In genomic region chr7:101882595-101883564, GRCh38 we compare ENCODE assay signal across 8 cellular contexts.
DNase-seq lines count a peak whose midpoint lies in the region; ATAC-seq and TF ChIP-seq lines count a peak whose summit lies in the region.

No MANE protein-coding gene starts in this region.

- no peaks in the 10 kb centered on the region for H3K27me3 Mint-ChIP-seq in activated CD4-positive, alpha-beta T cell treated with anti-CD3 and anti-CD28 coated beads, Interleukin-2, amount 10 ng/mL, durations not matched to agents 7 days and 5 days

- H3K4me1 Mint-ChIP-seq in activated CD4-positive, alpha-beta T cell treated with anti-CD3 and anti-CD28 coated beads, Interleukin-2, amount 10 ng/mL, durations not matched to agents 7 days and 5 days: peaks cover 26% of the 10 kb centered on the region

- intact Hi-C loops in posterior vena cava (cut with DNase I): loop anchor here in 1 of 2 donors (5.0 kb wide), 1 partner anchor 721 kb away; no protein-coding TSS in a partner anchor

- CTCF ChIA-PET in activated CD4-positive, alpha-beta T cell treated with anti-CD3 and anti-CD28 coated beads, Interleukin-2, amount 10 ng/mL, durations not matched to agents 7 days and 5 days (lab: Charles Lee): interaction anchor here (1.0 to 1.5 kb wide), 2 partner anchors 8 to 57 kb away, joined by 3 to 4 read pairs; no protein-coding TSS in a partner anchor

- POLR2A ChIA-PET in activated CD4-positive, alpha-beta T cell treated with anti-CD3 and anti-CD28 coated beads, Interleukin-2, amount 10 ng/mL, durations not matched to agents 7 days and 5 days (lab: Charles Lee): no interaction called here

- DNase-seq in COLO829 (ENCODE audit: low spot score) (peak; percentile 96), NCI-H146 (lab: John Stamatoyannopoulos, UW) (peak; percentile 65), glomerular visceral epithelial cell (ENCODE audit: extremely low spot score) (peak; percentile 94), posterior vena cava (ENCODE audit: low spot score) (peak; percentile 93)
- DNase-seq in stimulated activated CD4-positive, alpha-beta T cell treated with anti-CD3 and anti-CD28 coated beads, Interleukin-4, amount 100 ng/mL, for 1 hour: no peak
- DNase-seq in activated CD4-positive, alpha-beta T cell treated with anti-CD3 and anti-CD28 coated beads, Interleukin-2, amount 10 ng/mL, durations not matched to agents 7 days and 5 days: no peak

- no peak overlapping the region for H3K4me3 Mint-ChIP-seq in activated CD4-positive, alpha-beta T cell treated with anti-CD3 and anti-CD28 coated beads, Interleukin-2, amount 10 ng/mL, durations not matched to agents 7 days and 5 days

- TF ChIP-seq CTCF in VCaP (conservative IDR thresholded peaks at IDR 0.05): peak; percentile 4; the same call in 1 of the 2 replicates

- H3K27ac Mint-ChIP-seq in activated CD4-positive, alpha-beta T cell treated with anti-CD3 and anti-CD28 coated beads, Interleukin-2, amount 10 ng/mL, durations not matched to agents 7 days and 5 days: no peak overlapping the region

- ATAC-seq in GM18867 (IDR thresholded peaks at IDR 0.05; ENCODE audit: unreplicated experiment): no peak

- no peaks in the 10 kb centered on the region for H3K9me3 Mint-ChIP-seq in activated CD4-positive, alpha-beta T cell treated with anti-CD3 and anti-CD28 coated beads, Interleukin-2, amount 10 ng/mL, durations not matched to agents 7 days and 5 days

- peak overlapping the region; percentile 98 for H3K27ac ChIP-seq in VCaP

- no peaks in the 10 kb centered on the region for H3K36me3 Mint-ChIP-seq in activated CD4-positive, alpha-beta T cell treated with anti-CD3 and anti-CD28 coated beads, Interleukin-2, amount 10 ng/mL, durations not matched to agents 7 days and 5 days (ENCODE audit: low read depth)

Comparison
In these comparisons a context has a peak if more than half of its experiments do, and no peak if none do; other contexts are left out.
1. DNase-seq: peak in COLO829 (single experiment), NCI-H146 (single experiment), glomerular visceral epithelial cell (single experiment) and posterior vena cava (single experiment); none in stimulated activated CD4-positive, alpha-beta T cell treated with anti-CD3 and anti-CD28 coated beads, Interleukin-4, amount 100 ng/mL, for 1 hour (single experiment) and activated CD4-positive, alpha-beta T cell treated with anti-CD3 and anti-CD28 coated beads, Interleukin-2, amount 10 ng/mL, durations not matched to agents 7 days and 5 days (single experiment).